In genomic region chr6:111602481-111603404, GRCh38 we compare ENCODE assay signal across 8 cellular contexts. TPM values are rescaled to one million over a fixed set of nuclear protein-coding genes. Genes with fewer than 3 reads are reported as not detected.
A peak's percentile ranks its signal among the peaks of the same experiment; 100 is the strongest.
DNase-seq lines count a peak whose midpoint lies in the region; ATAC-seq and TF ChIP-seq lines count a peak whose summit lies in the region.

No MANE protein-coding gene starts in this region.

- no peak overlapping the region for H3K4me3 ChIP-seq in Caco-2 (ENCODE audit: low read depth, low read length)

- DNase-seq in Caco-2, result no peak
- no peak for DNase-seq in activated B cell treated with CpG ODN at 0.5 μM for 24 hours
- DNase-seq in Right ventricle myocardium superior, result peak; percentile 75
- DNase-seq in renal cortical epithelial cell (ENCODE audit: low read depth), result peak; percentile 28
- DNase-seq in putamen (ENCODE audit: low spot score), result no peak
- DNase-seq in HPDE6-E6E7 (ENCODE audit: extremely low spot score), result no peak
- DNase-seq in GM13976 (ENCODE audit: low spot score), result no peak
- DNase-seq in GF-D8 (lab: John Stamatoyannopoulos, UW), result no peak

- H3K27me3 Mint-ChIP-seq in Caco-2 (ENCODE audit: insufficient read depth, unreplicated experiment) (no peaks in the 10 kb centered on the region), activated B cell treated with CpG ODN at 0.5 μM for 24 hours (no peaks in the 10 kb centered on the region)

- no peaks in the 10 kb centered on the region for H3K9me3 ChIP-seq in Caco-2

- intact Hi-C loops in Caco-2 (cut with micrococcal nuclease; ENCODE audit: unreplicated experiment) (loop anchor here (5.0 kb wide), 1 partner anchor 725 kb away; no protein-coding TSS in a partner anchor), activated B cell treated with CpG ODN at 0.5 μM for 24 hours (cut with micrococcal nuclease) (loop anchor here (10.0 kb wide), 2 partner anchors 272 to 788 kb away; partner anchors contain the start of genes CDK19 and FYN), Right ventricle myocardium superior (cut with DNase I) (no loop called here)

- H3K4me1 ChIP-seq in Caco-2, result peaks cover 29% of the 10 kb centered on the region

- ATAC-seq in activated B cell treated with CpG ODN at 0.5 μM for 24 hours (ENCODE audit: low read depth), result no peak
- ATAC-seq in Right ventricle myocardium superior (ENCODE audit: poor library complexity), result peak; percentile 55

- in situ Hi-C loops in GM13976 (cut with MboI; ENCODE audit: low sequenced_read_pairs, unreplicated experiment), result no loop called here

- H3K9me3 Mint-ChIP-seq in Caco-2 (ENCODE audit: unreplicated experiment) (no peaks in the 10 kb centered on the region), activated B cell treated with CpG ODN at 0.5 μM for 24 hours (no peaks in the 10 kb centered on the region)

- POLR2A ChIA-PET in Caco-2 (lab: Charles Lee), result no interaction called here
- POLR2A ChIA-PET in activated B cell treated with CpG ODN at 0.5 μM for 24 hours (lab: Charles Lee), result interaction anchor here (0.5 kb wide), 1 partner anchor 441 kb away, joined by 3 read pairs; no protein-coding TSS in a partner anchor

- BruUV-seq in Caco-2 (replicated peaks; lab: Mats Ljungman, UMichigan), result no TSS peak

- H3K27ac Mint-ChIP-seq in Caco-2 (ENCODE audit: unreplicated experiment), result peak overlapping the region; percentile 35
- peak overlapping the region; percentile 2 for H3K27ac Mint-ChIP-seq in activated B cell treated with CpG ODN at 0.5 μM for 24 hours

- H3K4me1 Mint-ChIP-seq in Caco-2 (ENCODE audit: low read depth, unreplicated experiment) (peaks cover 9% of the 10 kb centered on the region), activated B cell treated with CpG ODN at 0.5 μM for 24 hours (peaks cover 58% of the 10 kb centered on the region)

- TF ChIP-seq CTCF in Caco-2 (IDR thresholded peaks at IDR 0.05; ENCODE audit: insufficient read depth in 1 of 2, low read depth in 1 of 2, low read length in 1 of 2, severe bottlenecking in 1 of 2, unreplicated experiment in 1 of 2) (no peak), activated B cell treated with CpG ODN at 0.5 μM for 24 hours (IDR thresholded peaks at IDR 0.05) (no peak), GM13976 (IDR thresholded peaks at IDR 0.05; ENCODE audit: borderline replicate concordance, control extremely low read depth, extremely low read depth, insufficient read depth, missing control alignments) (no peak)

- peaks cover 1% of the 10 kb centered on the region; the same call in 1 of the 2 replicates for H3K36me3 ChIP-seq in Caco-2 (ENCODE audit: control insufficient read depth, insufficient read depth, low read length)

- H3K27me3 ChIP-seq in Caco-2 (replicated peaks; ENCODE audit: control insufficient read depth, insufficient read depth, low read length), result no peaks in the 10 kb centered on the region

- H3K4me3 Mint-ChIP-seq in Caco-2 (ENCODE audit: unreplicated experiment) (no peak overlapping the region), activated B cell treated with CpG ODN at 0.5 μM for 24 hours (no peak overlapping the region)

- H3K36me3 Mint-ChIP-seq in Caco-2 (ENCODE audit: insufficient read depth, unreplicated experiment) (peaks cover 13% of the 10 kb centered on the region), activated B cell treated with CpG ODN at 0.5 μM for 24 hours (ENCODE audit: low read depth) (peaks cover 10% of the 10 kb centered on the region)

- CTCF ChIA-PET in Caco-2 (lab: Charles Lee) (no interaction called here), activated B cell treated with CpG ODN at 0.5 μM for 24 hours (lab: Charles Lee) (no interaction called here)

RNA-seq across cellular contexts. Expression of gene TRAF3IP2, which starts 2.9 kb away (rescaled TPM):
- total RNA-seq in Caco-2 (2022), result 14.9 and 16.2 TPM in 2 replicates
- total RNA-seq in activated B cell treated with CpG ODN at 0.5 μM for 24 hours, result 26.9 and 28.2 TPM in 2 replicates
- 10.0 TPM for total RNA-seq in Right ventricle myocardium superior
- total RNA-seq in renal cortical epithelial cell, result 16.6 and 23.4 TPM in 2 replicates

Comparison
In these comparisons a context has a peak if more than half of its experiments do, and no peak if none do; other contexts are left out.
1. DNase-seq: peak in Right ventricle myocardium superior (single experiment) and renal cortical epithelial cell (single experiment); none in Caco-2 (0 of 2), activated B cell treated with CpG ODN at 0.5 μM for 24 hours (single experiment), putamen (single experiment), HPDE6-E6E7 (single experiment), GM13976 (single experiment) and GF-D8 (single experiment).